In genomic region chr13:105974380-105974779, GRCh38 we compare ENCODE assay signal across 26 cellular contexts.
"Had no signal": no experiment of that assay in that cellular context is flagged by ENCODE, and none has a peak within 500 bp of the region (broad histone marks: within the 10 kb centered on the region; RNA-seq: fewer than 3 reads in every experiment).

No MANE protein-coding gene starts in this region.

- H3K9me3 ChIP-seq: stomach, suprapubic skin, testis, thoracic aorta, tibial artery, tibial nerve, transverse colon, upper lobe of left lung, upper lobe of right lung, uterus, vagina had no signal

- ATAC-seq: stimulated activated effector memory CD8-positive, alpha-beta T cell treated with anti-CD3 and anti-CD28 coated beads, Interleukin-12 subunit alpha, Interleukin-12 subunit beta, amount 100 ng/mL, for 72 hours; stimulated activated memory B cell treated with anti-CD40 and anti-IgM and Interleukin-4, amounts not matched to agents 10 μg/mL and 1 μg/mL and 100 μg/mL, for 72 hours; stimulated activated naive B cell treated with anti-CD40 and anti-IgM and Interleukin-4, amounts not matched to agents 10 μg/mL and 1 μg/mL and 100 μg/mL, for 72 hours; stimulated activated naive CD8-positive, alpha-beta T cell treated with anti-CD3 and anti-CD28 coated beads, Interleukin-15, amount 100 ng/mL, for 72 hours; stimulated activated naive CD8-positive, alpha-beta T cell treated with anti-CD3 and anti-CD28 coated beads, Interleukin-15, Interleukin-2, amounts not matched to agents 100 U/mL and 50 U/mL, for 24 hours; upper lobe of right lung had no signal

- H3K27me3 ChIP-seq: stomach, suprapubic skin, testis, tibial artery, tibial nerve, transverse colon, upper lobe of left lung, upper lobe of right lung, uterus, vagina had no signal

- H3K27ac ChIP-seq: stomach, suprapubic skin, testis, thoracic aorta, tibial artery, tibial nerve, transverse colon, upper lobe of left lung, upper lobe of right lung, uterus, vagina had no signal

- H3K4me3 ChIP-seq: stomach, suprapubic skin, testis, thoracic aorta, tibial artery, tibial nerve, transverse colon, upper lobe of left lung, upper lobe of right lung, uterus, vagina had no signal

- DNase-seq: stimulated activated CD4-positive, alpha-beta T cell treated with anti-CD3 and anti-CD28 coated beads, Interleukin-2, amount 100 ng/mL, for 48 hours; stimulated activated CD4-positive, alpha-beta T cell treated with anti-CD3 and anti-CD28 coated beads, Interleukin-4, amount 100 ng/mL, for 1 hour; stimulated activated CD4-positive, alpha-beta T cell treated with anti-CD3 and anti-CD28 coated beads, Interleukin-4, amount 100 ng/mL, for 24 hours; stimulated activated CD4-positive, alpha-beta T cell treated with anti-CD3 and anti-CD28 coated beads, Interleukin-4, amount 100 ng/mL, for 4 hours; stimulated activated CD8-positive, alpha-beta memory T cell treated with anti-CD3 and anti-CD28 coated beads, Interleukin-4, amount 100 ng/mL, for 48 hours; stimulated activated naive B cell treated with anti-CD40 and anti-IgM and Interleukin-4, amounts not matched to agents 10 μg/mL and 1 μg/mL and 100 μg/mL, for 72 hours; stimulated activated naive CD4-positive, alpha-beta T cell; stimulated activated naive CD4-positive, alpha-beta T cell treated with Interleukin-2 at 50 U/mL for 16 hours; stimulated activated naive CD8-positive, alpha-beta T cell treated with anti-CD3 and anti-CD28 coated beads, Interleukin-15, amount 100 ng/mL, for 72 hours; stimulated activated naive CD8-positive, alpha-beta T cell treated with anti-CD3 and anti-CD28 coated beads, Interleukin-15, Interleukin-2, amounts not matched to agents 100 U/mL and 50 U/mL, for 24 hours; stomach; substantia nigra; testis; tibial artery; transverse colon; trophoblast cell; upper lobe of left lung; upper lobe of right lung; uterus had no signal

- H3K4me1 ChIP-seq: testis, tibial artery, upper lobe of left lung, upper lobe of right lung, uterus had no signal

- FAIRE-seq: urothelium cell line had no signal

- H3K36me3 ChIP-seq: stomach, suprapubic skin, thoracic aorta, tibial artery, tibial nerve, transverse colon, upper lobe of left lung, upper lobe of right lung, uterus, vagina had no signal
